In genomic region chr19:46946090-46946489, GRCh38 we compare ENCODE assay signal across 15 cellular contexts.
DNase-seq lines count a peak whose midpoint lies in the region; ATAC-seq, FAIRE-seq and TF ChIP-seq lines count a peak whose summit lies in the region.
"Had no signal": no experiment of that assay in that cellular context is flagged by ENCODE, and none has a peak within 500 bp of the region (broad histone marks: within the 10 kb centered on the region; RNA-seq: fewer than 3 reads in every experiment).

No MANE protein-coding gene starts in this region.

- TF ChIP-seq POLR2A in HepG2 (IDR thresholded peaks at IDR 0.05; ENCODE audit: insufficient read depth in 1 of 2, low read depth in 2 of 2, low read length in 2 of 2), result no peak

- no peak for DNase-seq in CD4-positive, CD25-positive, alpha-beta regulatory T cell
- no peak for DNase-seq in ascending aorta (ENCODE audit: low spot score in 2 of 2)
- DNase-seq in HepG2 (ENCODE audit: low spot score), result no peak
- peak; percentile 81 for DNase-seq in small intestine
- DNase-seq in D721Med (ENCODE audit: insufficient read length, low spot score), result no peak
- DNase-seq in head of caudate nucleus, result no peak
- no peak for DNase-seq in activated CD8-positive, alpha-beta memory T cell treated with anti-CD3 and anti-CD28 coated beads, Interleukin-2, amount 10 ng/mL, durations not matched to agents 7 days and 5 days
- DNase-seq: activated CD4-positive, alpha-beta T cell treated with anti-CD3 and anti-CD28 coated beads, Interleukin-2, amount 50 U/mL, for 48 hours; central memory CD4-positive, alpha-beta T cell; immature natural killer cell; naive thymus-derived CD4-positive, alpha-beta T cell; NCI-H1105 treated with DMSO at 0.1 percent for 48 hours; PC-9 had no signal

- no peaks in the 10 kb centered on the region for H4K20me1 ChIP-seq in HepG2 (ENCODE audit: insufficient read depth, low read length)

- 96% methylated on average over 4 of the region's 4 CpGs for WGBS in HepG2 (ENCODE audit: low lambda C conversion rate)
- 40 to 62% (median 52%) methylated on average over 4 of the region's 4 CpGs for WGBS in small intestine, 3 donors

- no peaks in the 10 kb centered on the region for H3K9me3 ChIP-seq in CD4-positive, CD25-positive, alpha-beta regulatory T cell (ENCODE audit: control insufficient read depth in 2 of 2, low read length in 2 of 2)
- no peaks in the 10 kb centered on the region for H3K9me3 ChIP-seq in ascending aorta
- H3K9me3 ChIP-seq in HepG2 (ENCODE audit: low read length), result no peaks in the 10 kb centered on the region
- no peaks in the 10 kb centered on the region for H3K9me3 ChIP-seq in small intestine (ENCODE audit: control insufficient read depth, low read depth)

- peaks cover 16% of the 10 kb centered on the region for H3K36me3 ChIP-seq in CD4-positive, CD25-positive, alpha-beta regulatory T cell (ENCODE audit: control insufficient read depth, insufficient read depth, low read length)
- H3K36me3 ChIP-seq in ascending aorta, result no peaks in the 10 kb centered on the region
- peaks cover 12 to 36% of the 10 kb centered on the region in 2 experiments for H3K36me3 ChIP-seq in HepG2 (replicated peaks in 1 of 2; ENCODE audit: control insufficient read depth in 1 of 2, insufficient read depth in 2 of 2, low read length in 2 of 2)
- no peaks in the 10 kb centered on the region for H3K36me3 ChIP-seq in small intestine (ENCODE audit: control insufficient read depth in 2 of 2, insufficient read depth in 2 of 2, low read length in 2 of 2)

- H3K4me1 Mint-ChIP-seq in CD4-positive, CD25-positive, alpha-beta regulatory T cell, result peaks cover 4 to 53% (median 33%) of the 10 kb centered on the region in 4 donors
- H3K4me1 Mint-ChIP-seq in activated CD8-positive, alpha-beta memory T cell treated with anti-CD3 and anti-CD28 coated beads, Interleukin-2, amount 10 ng/mL, durations not matched to agents 7 days and 5 days, result peaks cover 37% of the 10 kb centered on the region

- H3K27me3 Mint-ChIP-seq in CD4-positive, CD25-positive, alpha-beta regulatory T cell, result no peaks in the 10 kb centered on the region
- H3K27me3 Mint-ChIP-seq in activated CD8-positive, alpha-beta memory T cell treated with anti-CD3 and anti-CD28 coated beads, Interleukin-2, amount 10 ng/mL, durations not matched to agents 7 days and 5 days, result no peaks in the 10 kb centered on the region
- H3K27me3 Mint-ChIP-seq: IgD-negative memory B cell; naive thymus-derived CD4-positive, alpha-beta T cell had no signal

- H3K27ac Mint-ChIP-seq in CD4-positive, CD25-positive, alpha-beta regulatory T cell, result peak overlapping the region in 2 of 3 donors; percentile 44 to 46
- no peak overlapping the region for H3K27ac Mint-ChIP-seq in activated CD8-positive, alpha-beta memory T cell treated with anti-CD3 and anti-CD28 coated beads, Interleukin-2, amount 10 ng/mL, durations not matched to agents 7 days and 5 days
- H3K27ac Mint-ChIP-seq: IgD-negative memory B cell had no signal

- no peak for TF ChIP-seq RAD21 in HepG2 (CRISPR knock-in tag; IDR thresholded peaks at IDR 0.05)

- H3K4me1 ChIP-seq in CD4-positive, CD25-positive, alpha-beta regulatory T cell (ENCODE audit: control insufficient read depth, insufficient read depth, low read length, poor library complexity, severe bottlenecking), result peaks cover 20% of the 10 kb centered on the region
- H3K4me1 ChIP-seq in ascending aorta (peaks cover 3 to 50% of the 10 kb centered on the region in 2 donors), HepG2 (ENCODE audit: insufficient read depth, low read length) (peaks cover 87% of the 10 kb centered on the region), small intestine (ENCODE audit: control insufficient read depth in 2 of 2, insufficient read depth in 1 of 2, low read depth in 1 of 2, low read length in 1 of 2) (peaks cover 26 to 39% of the 10 kb centered on the region in 2 donors)

- FAIRE-seq in HepG2 (lab: Jason Lieb, UNC) (no peak), small intestine (lab: Jason Lieb, UNC) (no peak), D721Med (lab: Jason Lieb, UNC) (no peak)

- TF ChIP-seq EP300 in HepG2 (IDR thresholded peaks at IDR 0.05; ENCODE audit: low read depth in 2 of 2, low read length in 2 of 2), result no peak
- TF ChIP-seq EP300 in HepG2 (CRISPR knock-in tag; IDR thresholded peaks at IDR 0.05; ENCODE audit: borderline replicate concordance), result no peak

- H3K4me3 Mint-ChIP-seq in CD4-positive, CD25-positive, alpha-beta regulatory T cell, result no peak overlapping the region
- no peak overlapping the region for H3K4me3 Mint-ChIP-seq in activated CD8-positive, alpha-beta memory T cell treated with anti-CD3 and anti-CD28 coated beads, Interleukin-2, amount 10 ng/mL, durations not matched to agents 7 days and 5 days
- H3K4me3 Mint-ChIP-seq: IgD-negative memory B cell; immature natural killer cell; naive thymus-derived CD4-positive, alpha-beta T cell had no signal

- H3K36me3 Mint-ChIP-seq in CD4-positive, CD25-positive, alpha-beta regulatory T cell, result peaks cover 23% of the 10 kb centered on the region
- H3K36me3 Mint-ChIP-seq in activated CD8-positive, alpha-beta memory T cell treated with anti-CD3 and anti-CD28 coated beads, Interleukin-2, amount 10 ng/mL, durations not matched to agents 7 days and 5 days, result peaks cover 18% of the 10 kb centered on the region

- H3K4me3 ChIP-seq in CD4-positive, CD25-positive, alpha-beta regulatory T cell (ENCODE audit: low read depth, low read length), result no peak overlapping the region
- H3K4me3 ChIP-seq in ascending aorta (peak overlapping the region in 1 of 2 donors; percentile 37), HepG2 (replicated peaks in 1 of 3; ENCODE audit: insufficient read depth in 1 of 3, low read depth in 2 of 3, low read length in 3 of 3) (no peak overlapping the region), small intestine (ENCODE audit: low read depth in 1 of 2, low read length in 2 of 2) (no peak overlapping the region)
- H3K4me3 ChIP-seq: PC-9 had no signal

- intact Hi-C loops in ascending aorta (cut with DNase I), result loop anchor here (5.0 kb wide), 1 partner anchor 49 kb away; no protein-coding TSS in a partner anchor
- intact Hi-C loops in HepG2 (cut with micrococcal nuclease; ENCODE audit: unreplicated experiment), result no loop called here
- intact Hi-C loops in head of caudate nucleus (cut with DNase I), result no loop called here

- peaks cover 51% of the 10 kb centered on the region for H3K79me2 ChIP-seq in HepG2 (ENCODE audit: insufficient read depth, low read length)

- no peak overlapping the region for H2AFZ ChIP-seq in HepG2 (ENCODE audit: low read length)
- H2AFZ ChIP-seq: PC-9 had no signal

- CTCF ChIA-PET in HepG2 (lab: Yijun Ruan, JAX; ENCODE audit: low intra/inter-chr PET ratio, low total read pairs), result no interaction called here
- CTCF ChIA-PET in activated CD8-positive, alpha-beta memory T cell treated with anti-CD3 and anti-CD28 coated beads, Interleukin-2, amount 10 ng/mL, durations not matched to agents 7 days and 5 days (lab: Charles Lee), result interaction anchor here (0.9 to 1.6 kb wide), 2 partner anchors 68 to 87 kb away, joined by 3 to 7 read pairs; no protein-coding TSS in a partner anchor

- POLR2A ChIA-PET in HepG2 (lab: Yijun Ruan, JAX), result interaction anchor here (1.3 to 1.5 kb wide), 2 partner anchors 55 to 90 kb away, joined by 3 read pairs; no protein-coding TSS in a partner anchor

- in situ Hi-C loops in HepG2 (cut with HindIII; ENCODE audit: extremely low pct_ligation_motif_present, low pct_unique_long_range_greater_than_20kb), result no loop called here

- no TSS peak for BruUV-seq in HepG2 (replicated peaks; lab: Mats Ljungman, UMichigan)

- H3K9me3 Mint-ChIP-seq in CD4-positive, CD25-positive, alpha-beta regulatory T cell, result no peaks in the 10 kb centered on the region
- no peaks in the 10 kb centered on the region for H3K9me3 Mint-ChIP-seq in activated CD8-positive, alpha-beta memory T cell treated with anti-CD3 and anti-CD28 coated beads, Interleukin-2, amount 10 ng/mL, durations not matched to agents 7 days and 5 days (ENCODE audit: low read depth)
- H3K9me3 Mint-ChIP-seq: IgD-negative memory B cell; immature natural killer cell; naive thymus-derived CD4-positive, alpha-beta T cell had no signal

- no peaks in the 10 kb centered on the region for H3K27me3 ChIP-seq in CD4-positive, CD25-positive, alpha-beta regulatory T cell (ENCODE audit: control insufficient read depth, insufficient read depth, low read length)
- H3K27me3 ChIP-seq in ascending aorta (no peaks in the 10 kb centered on the region), HepG2 (ENCODE audit: control insufficient read depth in 1 of 2, insufficient read depth in 2 of 2, low read length in 2 of 2) (no peaks in the 10 kb centered on the region), small intestine (ENCODE audit: control insufficient read depth in 2 of 2, insufficient read depth in 2 of 2, low read length in 2 of 2) (no peaks in the 10 kb centered on the region)

- no peak overlapping the region for H3K9ac ChIP-seq in HepG2 (ENCODE audit: insufficient read depth, low read depth, low read length)

- ATAC-seq in CD4-positive, CD25-positive, alpha-beta regulatory T cell (ENCODE audit: low read depth in 2 of 2), result no peak
- ATAC-seq in HepG2, result no peak
- ATAC-seq in activated CD8-positive, alpha-beta memory T cell treated with anti-CD3 and anti-CD28 coated beads, Interleukin-2, amount 10 ng/mL, durations not matched to agents 7 days and 5 days, result no peak
- no peak for ATAC-seq in GM21526 (IDR thresholded peaks at IDR 0.05; ENCODE audit: low FRiP score, unreplicated experiment)
- ATAC-seq: naive thymus-derived CD4-positive, alpha-beta T cell had no signal

- H3K4me2 ChIP-seq in HepG2 (ENCODE audit: low read depth, low read length), result no peak overlapping the region

- no peak for TF ChIP-seq CTCF in ascending aorta (IDR thresholded peaks at IDR 0.05)
- TF ChIP-seq CTCF in HepG2 (CRISPR knock-in tag; IDR thresholded peaks at IDR 0.05), result no peak
- no peak for TF ChIP-seq CTCF in D721Med (IDR thresholded peaks at IDR 0.05; ENCODE audit: insufficient read depth, missing control alignments)

- H3K27ac ChIP-seq in CD4-positive, CD25-positive, alpha-beta regulatory T cell (ENCODE audit: insufficient read depth, low read length, poor library complexity, severe bottlenecking), result no peak overlapping the region
- H3K27ac ChIP-seq in ascending aorta (peak overlapping the region; percentile 86 to 87), HepG2 (ENCODE audit: extremely low read length, insufficient read depth, low read length) (peak overlapping the region; percentile 58), small intestine (ENCODE audit: low read depth in 1 of 2, low read length in 1 of 2) (peak overlapping the region; percentile 67 to 74)

TF ChIP-seq in HepG2, 621 proteins besides CTCF, POLR2A, EP300 and RAD21:
- TF ChIP-seq ZNF263 (CRISPR knock-in tag; IDR thresholded peaks at IDR 0.05), result peak; percentile 65; the same call in 1 of the 2 replicates
- TF ChIP-seq ZFP37 (CRISPR knock-in tag; IDR thresholded peaks at IDR 0.05; ENCODE audit: borderline replicate concordance), result no peak
